In the genomic region with DNA sequence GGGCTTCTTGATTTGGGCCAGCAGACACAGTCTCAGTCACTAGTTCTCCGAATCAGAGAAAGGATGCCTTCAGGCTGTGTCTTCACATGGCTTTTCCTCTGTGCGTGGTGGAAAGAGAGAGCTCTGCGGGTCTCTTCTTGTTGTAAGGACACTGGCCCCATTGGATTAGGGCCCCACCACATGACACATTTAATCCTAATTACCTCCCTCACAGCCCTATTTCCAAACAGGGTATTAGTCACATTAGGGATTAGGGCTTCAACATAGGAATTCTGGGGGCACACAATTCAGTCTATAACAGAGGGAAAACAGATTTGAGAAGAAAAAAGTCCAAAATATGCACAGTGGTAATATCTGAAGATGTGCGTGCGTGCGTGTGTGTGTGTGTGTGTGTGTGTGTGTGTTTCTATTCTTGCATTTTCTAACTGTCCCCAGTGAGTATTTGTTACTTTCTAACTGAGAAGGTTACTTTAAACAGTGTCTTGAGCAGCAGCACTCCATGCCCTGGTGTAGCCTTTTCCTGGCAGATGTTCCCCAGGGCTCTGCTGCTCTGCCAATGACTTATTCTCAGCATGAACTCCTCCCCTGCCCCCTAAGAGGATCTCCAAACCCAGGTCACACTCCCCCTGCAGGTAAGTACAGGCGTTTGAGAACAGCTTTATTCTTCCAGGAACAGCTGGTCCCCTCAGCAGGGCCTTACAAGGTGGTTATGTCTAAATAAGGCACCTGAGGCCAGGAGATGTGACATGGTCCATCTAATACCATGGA, we compare ENCODE assay signal across 9 cellular contexts.
A peak's percentile ranks its signal among the peaks of the same experiment; 100 is the strongest.
DNase-seq lines count a peak whose midpoint lies in the region; ATAC-seq, FAIRE-seq and TF ChIP-seq lines count a peak whose summit lies in the region.
"Had no signal": no experiment of that assay in that cellular context is flagged by ENCODE, and none has a peak within 500 bp of the region (broad histone marks: within the 10 kb centered on the region; RNA-seq: fewer than 3 reads in every experiment).

No MANE protein-coding gene starts in this region.

- peak; percentile 5 for DNase-seq in DMS153 (lab: John Stamatoyannopoulos, UW)
- no peak for DNase-seq in DMS153 treated with DMSO at 0.1 percent for 48 hours (lab: John Stamatoyannopoulos, UW; ENCODE audit: unreplicated experiment)
- DNase-seq in H54 (ENCODE audit: insufficient read length, low spot score), result peak; percentile 39
- peak; percentile 91 for DNase-seq in NCI-H524 treated with DMSO at 0.1 percent for 48 hours (lab: John Stamatoyannopoulos, UW)
- peak; percentile 30 for DNase-seq in activated gamma-delta T cell treated with anti-CD3 and anti-CD28 coated beads, Interleukin-2, amount 50 U/mL, for 16 hours (ENCODE audit: low read depth)
- peak; percentile 33 for DNase-seq in iris pigment epithelial cell (ENCODE audit: low read depth)
- peak; percentile 20 for DNase-seq in stromal cell of bone marrow (ENCODE audit: low read depth)

- no peak for TF ChIP-seq POLR2A in H54 (IDR thresholded peaks at IDR 0.05; ENCODE audit: low read depth, low read length)

- no peak for FAIRE-seq in H54 (lab: Jason Lieb, UNC)
- FAIRE-seq: A204.1 had no signal

- no peak for ATAC-seq in GM19328 (IDR thresholded peaks at IDR 0.05; ENCODE audit: unreplicated experiment)
